10 cellular contexts compared by ENCODE assay signal in the genomic region with DNA sequence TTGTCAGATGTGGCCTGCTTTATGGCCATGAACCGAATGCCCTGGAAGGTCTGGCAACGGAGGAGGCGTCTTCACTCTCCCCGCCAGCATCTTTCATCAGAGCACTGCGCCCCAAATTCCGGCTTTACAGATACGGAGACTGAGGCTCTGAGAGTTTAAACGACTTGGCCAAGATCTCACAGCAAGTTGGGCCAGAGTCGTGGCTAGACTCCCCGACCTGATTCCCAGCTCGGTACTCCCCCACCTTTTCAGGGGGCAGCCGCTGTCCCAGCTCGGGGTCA. TPM values are rescaled to one million over a fixed set of nuclear protein-coding genes. Genes with fewer than 3 reads are reported as not detected.
DNase-seq lines count a peak whose midpoint lies in the region; ATAC-seq, FAIRE-seq and TF ChIP-seq lines count a peak whose summit lies in the region.
"Had no signal": no experiment of that assay in that cellular context is flagged by ENCODE, and none has a peak within 500 bp of the region (broad histone marks: within the 10 kb centered on the region; RNA-seq: fewer than 3 reads in every experiment).

No MANE protein-coding gene starts in this region.

- H3K27ac ChIP-seq in A549: 0 out of 6 replicates have a peak overlapping the region, but pooled peaks of 1 of the 2 experiments have one; percentile 39

- TF ChIP-seq EP300 in A549 (IDR thresholded peaks at IDR 0.05): no peak

- H3K36me3 Mint-ChIP-seq in IgD-negative memory B cell (no peaks in the 10 kb centered on the region), natural killer cell (peaks cover 6% of the 10 kb centered on the region)
- no peaks in the 10 kb centered on the region for H3K36me3 Mint-ChIP-seq in dendritic cell treated with granulocyte-macrophage colony-stimulating factor and Interleukin-4, amounts not matched to agents 40 ng/mL and 50 ng/mL, for 4 days (ENCODE audit: low read depth)

- H3K4me2 ChIP-seq in A549: peak overlapping the region; percentile 94

- peaks cover 22% of the 10 kb centered on the region for H3K4me1 ChIP-seq in A549

- intact Hi-C loops in dendritic cell treated with granulocyte-macrophage colony-stimulating factor and Interleukin-4, amounts not matched to agents 40 ng/mL and 50 ng/mL, for 4 days (cut with micrococcal nuclease): no loop called here
- intact Hi-C loops in natural killer cell (cut with micrococcal nuclease): loop anchor here (2.0 kb wide), 2 partner anchors 60 to 88 kb away; no protein-coding TSS in a partner anchor

- no peaks in the 10 kb centered on the region for H3K9me3 ChIP-seq in A549

- TF ChIP-seq POLR2A in A549 (IDR thresholded peaks at IDR 0.05; ENCODE audit: low read length): no peak

- H3K4me3 Mint-ChIP-seq in IgD-negative memory B cell (peak overlapping the region; percentile 63 to 89 (median 82)), natural killer cell (peak overlapping the region; percentile 93)
- peak overlapping the region; percentile 87 for H3K4me3 Mint-ChIP-seq in dendritic cell treated with granulocyte-macrophage colony-stimulating factor and Interleukin-4, amounts not matched to agents 40 ng/mL and 50 ng/mL, for 4 days

- no peak for FAIRE-seq in A549 (lab: Jason Lieb, UNC)
- FAIRE-seq in HTR-8/SVneo (lab: Jason Lieb, UNC): no peak

- CTCF ChIA-PET in A549 (lab: Yijun Ruan, JAX): interaction anchor here (0.6 to 12.9 kb wide), 56 partner anchors 12 to 1787 kb away, joined by 3 to 214 read pairs (median 5); a partner anchor contains a TSS

- 1% methylated on average over 13 of the region's 13 CpGs for WGBS in A549 (ENCODE audit: missing lambda C conversion rate)

- H3K27ac Mint-ChIP-seq in IgD-negative memory B cell (no peak overlapping the region), natural killer cell (no peak overlapping the region)
- H3K27ac Mint-ChIP-seq in dendritic cell treated with granulocyte-macrophage colony-stimulating factor and Interleukin-4, amounts not matched to agents 40 ng/mL and 50 ng/mL, for 4 days: no peak overlapping the region

- DNase-seq in A549 (ENCODE audit: low read depth in 1 of 2, low spot score in 1 of 2) (no peak), natural killer cell (no peak), HTR-8/SVneo (ENCODE audit: insufficient read length, low spot score) (no peak), GM19240 (ENCODE audit: insufficient read length, low spot score) (no peak)
- DNase-seq: DND-41 had no signal

- TF ChIP-seq RAD21 in A549 (conservative IDR thresholded peaks at IDR 0.05 in 1 of 2, IDR thresholded peaks at IDR 0.05 in 1 of 2): no peak

- peak overlapping the region; percentile 50 for H3K4me3 ChIP-seq in A549

- ATAC-seq in A549 (no peak; a peak in 2 of 6 replicates), natural killer cell (no peak), GM19452 (IDR thresholded peaks at IDR 0.05; ENCODE audit: unreplicated experiment) (no peak)
- ATAC-seq in activated CD4-positive, CD25-positive, alpha-beta regulatory T cell treated with anti-CD3 and anti-CD28 coated beads, Interleukin-2, amount 50 U/mL, for 24 hours: no peak

- H3K4me1 Mint-ChIP-seq in IgD-negative memory B cell (peaks cover 10 to 13% (median 10%) of the 10 kb centered on the region in 3 donors), natural killer cell (peaks cover 26 to 39% of the 10 kb centered on the region in 2 donors)
- H3K4me1 Mint-ChIP-seq in dendritic cell treated with granulocyte-macrophage colony-stimulating factor and Interleukin-4, amounts not matched to agents 40 ng/mL and 50 ng/mL, for 4 days (ENCODE audit: low read depth): peaks cover 28% of the 10 kb centered on the region

- no peak for TF ChIP-seq CTCF in A549 (IDR thresholded peaks at IDR 0.05)
- TF ChIP-seq CTCF in natural killer cell (IDR thresholded peaks at IDR 0.05): no peak

- POLR2A ChIA-PET in A549 (lab: Yijun Ruan, JAX): no interaction called here

- H3K9me3 Mint-ChIP-seq in IgD-negative memory B cell: no peaks in the 10 kb centered on the region
- no peaks in the 10 kb centered on the region for H3K9me3 Mint-ChIP-seq in dendritic cell treated with granulocyte-macrophage colony-stimulating factor and Interleukin-4, amounts not matched to agents 40 ng/mL and 50 ng/mL, for 4 days
- no peaks in the 10 kb centered on the region for H3K9me3 Mint-ChIP-seq in natural killer cell

- H3K27me3 Mint-ChIP-seq in IgD-negative memory B cell (peaks cover 33% of the 10 kb centered on the region), natural killer cell (ENCODE audit: low read depth in 2 of 2) (peaks cover 35 to 38% of the 10 kb centered on the region in 2 donors)
- peaks cover 90% of the 10 kb centered on the region for H3K27me3 Mint-ChIP-seq in dendritic cell treated with granulocyte-macrophage colony-stimulating factor and Interleukin-4, amounts not matched to agents 40 ng/mL and 50 ng/mL, for 4 days

TF ChIP-seq in A549, 52 proteins besides CTCF, POLR2A, EP300 and RAD21:
- no peak for TF ChIP-seq KDM5A (IDR thresholded peaks at IDR 0.05)
- TF ChIP-seq RNF2 (IDR thresholded peaks at IDR 0.05; ENCODE audit: borderline replicate concordance, low read depth): peak; percentile 67; the same call in 1 of the 2 replicates
- no peak for TF ChIP-seq GATA3 (IDR thresholded peaks at IDR 0.05; ENCODE audit: borderline replicate concordance)
- TF ChIP-seq, protein P1, sequence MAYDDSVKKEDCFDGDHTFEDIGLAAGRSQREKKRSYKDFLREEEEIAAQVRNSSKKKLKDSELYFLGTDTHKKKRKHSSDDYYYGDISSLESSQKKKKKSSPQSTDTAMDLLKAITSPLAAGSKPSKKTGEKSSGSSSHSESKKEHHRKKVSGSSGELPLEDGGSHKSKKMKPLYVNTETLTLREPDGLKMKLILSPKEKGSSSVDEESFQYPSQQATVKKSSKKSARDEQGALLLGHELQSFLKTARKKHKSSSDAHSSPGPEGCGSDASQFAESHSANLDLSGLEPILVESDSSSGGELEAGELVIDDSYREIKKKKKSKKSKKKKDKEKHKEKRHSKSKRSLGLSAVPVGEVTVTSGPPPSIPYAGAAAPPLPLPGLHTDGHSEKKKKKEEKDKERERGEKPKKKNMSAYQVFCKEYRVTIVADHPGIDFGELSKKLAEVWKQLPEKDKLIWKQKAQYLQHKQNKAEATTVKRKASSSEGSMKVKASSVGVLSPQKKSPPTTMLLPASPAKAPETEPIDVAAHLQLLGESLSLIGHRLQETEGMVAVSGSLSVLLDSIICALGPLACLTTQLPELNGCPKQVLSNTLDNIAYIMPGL (CRISPR knock-in tag; IDR thresholded peaks at IDR 0.05; ENCODE audit: borderline replicate concordance): no peak
- no peak for TF ChIP-seq EHF (CRISPR knock-in tag; IDR thresholded peaks at IDR 0.05)
- no peak for TF ChIP-seq HDAC2 (IDR thresholded peaks at IDR 0.05)

RNA-seq across cellular contexts. Expression of a gene that starts 1.7 kb away (rescaled TPM):
- polyA plus RNA-seq in A549 (2011; rRNA removed): 0.09 and 0.18 TPM in 2 replicates
- 0.19 and 0.21 TPM in 2 replicates for polyA plus RNA-seq in A549 (2012; cell fraction: cytosol; rRNA removed)
- polyA plus RNA-seq in A549 (2012; cell fraction: nucleus; rRNA removed): 0.20 and 0.21 TPM in 2 replicates
- polyA plus RNA-seq in A549 (2017; fragmentation: RNase III; extraction: RNeasy Plus Mini Kit Qiagen cat#74134 plus additional on column Dnase treatment): 0.12 to 0.14 TPM (median 0.13 TPM) in 3 replicates
- polyA minus RNA-seq in A549 (2011; rRNA and poly(A)+ RNA removed): not detected in 2 replicates
- polyA plus RNA-seq in IgD-negative memory B cell: not detected
- 1 to 10 TPM in 2 of 3 donors, under 1 TPM in 1; 0.91 to 1.8 (median 1.2) TPM for total RNA-seq in natural killer cell
- total RNA-seq: epithelial cell of proximal tubule had no signal
